19 cellular contexts compared by ENCODE assay signal in the genomic region with DNA sequence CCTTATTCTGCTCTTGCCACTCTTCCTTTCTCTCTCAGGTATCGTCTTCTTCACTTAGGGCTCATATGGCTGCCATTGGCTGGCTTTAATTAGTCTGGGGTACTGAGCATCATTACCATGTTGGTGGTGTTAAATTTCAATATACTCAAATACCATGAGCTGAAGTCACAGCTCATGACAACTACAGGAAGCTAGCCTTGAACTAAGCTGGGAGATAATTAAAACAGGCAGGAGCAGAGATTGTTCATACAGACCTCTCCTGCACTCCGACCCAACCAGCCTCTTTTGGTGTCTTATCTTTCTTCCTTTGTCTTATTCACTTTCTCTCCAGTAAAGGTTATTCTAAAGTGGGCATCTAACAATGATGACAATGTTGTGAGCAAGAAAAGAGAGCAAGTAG.
"Had no signal": no experiment of that assay in that cellular context is flagged by ENCODE, and none has a peak within 500 bp of the region (broad histone marks: within the 10 kb centered on the region; RNA-seq: fewer than 3 reads in every experiment).

No MANE protein-coding gene starts in this region.

- H3K9me3 ChIP-seq: breast epithelium, heart left ventricle, sigmoid colon had no signal

- H3K4me1 ChIP-seq: breast epithelium, sigmoid colon had no signal

- DNase-seq: activated CD4-positive, alpha-beta memory T cell treated with anti-CD3 and anti-CD28 coated beads, Interleukin-2, amount 10 ng/mL, durations not matched to agents 7 days and 5 days; activated CD4-positive, CD25-positive, alpha-beta regulatory T cell treated with anti-CD3 and anti-CD28 coated beads, Interleukin-2, amount 50 U/mL, for 72 hours; activated CD8-positive, alpha-beta memory T cell treated with anti-CD3 and anti-CD28 coated beads, Interleukin-2, amount 50 U/mL, for 4 hours; activated naive CD8-positive, alpha-beta T cell treated with anti-CD3 and anti-CD28 coated beads, Interleukin-2, amount 10 ng/mL, durations not matched to agents 7 days and 5 days; activated T-cell treated with anti-CD3 and anti-CD28 coated beads, Interleukin-2, amount 50 U/mL, for 72 hours; aorta; foreskin melanocyte; heart left ventricle; kidney; left ventricle myocardium superior; mesenchymal stem cell; nephron progenitor cell; sigmoid colon; stimulated activated CD4-positive, alpha-beta T cell treated with anti-CD3 and anti-CD28 coated beads, Interleukin-2, amount 100 ng/mL, for 48 hours; stimulated activated naive CD4-positive, alpha-beta T cell treated with Interleukin-2 at 50 U/mL for 16 hours; T-helper 2 cell; trophoblast cell had no signal

- H3K27ac ChIP-seq: breast epithelium, heart left ventricle, sigmoid colon had no signal

- H3K4me3 ChIP-seq: breast epithelium, heart left ventricle, sigmoid colon had no signal

- H3K27me3 ChIP-seq: breast epithelium, heart left ventricle, sigmoid colon had no signal

- FAIRE-seq: kidney had no signal

- H3K36me3 ChIP-seq: breast epithelium, heart left ventricle, sigmoid colon had no signal

- ATAC-seq: activated T-cell treated with anti-CD3 and anti-CD28 coated beads, Interleukin-2, amount 50 U/mL, for 72 hours; esophagus mucosa; heart left ventricle; left ventricle myocardium superior had no signal
